ENCODE assay signal across 1 cellular context in genomic region chrX:39614680-39614998, GRCh38.
TF ChIP-seq lines count a peak whose summit lies in the region.

No MANE protein-coding gene starts in this region.

TF ChIP-seq in HepG2, 621 proteins besides CTCF, POLR2A, EP300 and RAD21 (continued from another document):
- TF ChIP-seq NFAT5 (CRISPR knock-in tag; IDR thresholded peaks at IDR 0.05), result no peak
- no peak for TF ChIP-seq MATR3 (CRISPR knock-in tag; IDR thresholded peaks at IDR 0.05)
- no peak for TF ChIP-seq MLX (CRISPR knock-in tag; IDR thresholded peaks at IDR 0.05)
